ENCODE assay signal across 29 cellular contexts in genomic region chrY:19842972-19843371, GRCh38.
"Had no signal": no experiment of that assay in that cellular context is flagged by ENCODE, and none has a peak within 500 bp of the region (broad histone marks: within the 10 kb centered on the region; RNA-seq: fewer than 3 reads in every experiment).

No MANE protein-coding gene starts in this region.

- H3K27me3 ChIP-seq: left lung, ovary, right atrium auricular region, stomach, testis, thyroid gland, transverse colon, upper lobe of left lung, vagina had no signal

- H3K9me3 Mint-ChIP-seq: natural killer cell treated with Interleukin-12 subunit alpha and Interleukin-12 subunit beta and Interleukin-15 and Interleukin-18, amount 100 ng/mL, for 72 hours; stimulated activated naive B cell treated with anti-CD40 and anti-IgM and Interleukin-4, amounts not matched to agents 10 μg/mL and 1 μg/mL and 100 μg/mL, for 72 hours had no signal

- H3K4me1 Mint-ChIP-seq: immature natural killer cell; naive thymus-derived CD4-positive, alpha-beta T cell; stimulated activated naive B cell treated with anti-CD40 and anti-IgM and Interleukin-4, amounts not matched to agents 10 μg/mL and 1 μg/mL and 100 μg/mL, for 72 hours had no signal

- H3K27me3 Mint-ChIP-seq: naive thymus-derived CD4-positive, alpha-beta T cell; natural killer cell treated with Interleukin-12 subunit alpha and Interleukin-12 subunit beta and Interleukin-15 and Interleukin-18, amount 100 ng/mL, for 72 hours; progenitor cell of endocrine pancreas; stimulated activated naive B cell treated with anti-CD40 and anti-IgM and Interleukin-4, amounts not matched to agents 10 μg/mL and 1 μg/mL and 100 μg/mL, for 72 hours had no signal

- H3K27ac ChIP-seq: left lung, lower lobe of right lung, ovary, right atrium auricular region, skin epidermis, stomach, testis, thyroid gland, transverse colon, upper lobe of left lung, vagina had no signal

- DNase-seq: hippocampal formation; immature natural killer cell; kidney; left colon; left lung; lower lobe of right lung; mammary epithelial cell; mesenchymal stem cell; midbrain; mucosa of descending colon; naive thymus-derived CD4-positive, alpha-beta T cell; ovary; stimulated activated CD4-positive, alpha-beta T cell treated with anti-CD3 and anti-CD28 coated beads, Interleukin-12 subunit alpha, Interleukin-12 subunit beta, amount 100 ng/mL, for 4 hours; stimulated activated CD4-positive, alpha-beta T cell treated with anti-CD3 and anti-CD28 coated beads, Interleukin-15, amount 100 ng/mL, for 24 hours; stimulated activated CD4-positive, alpha-beta T cell treated with anti-CD3 and anti-CD28 coated beads, Interleukin-2, amount 100 ng/mL, for 24 hours; stimulated activated CD4-positive, alpha-beta T cell treated with anti-CD3 and anti-CD28 coated beads, Interleukin-4, amount 100 ng/mL, for 1 hour; stimulated activated naive B cell treated with anti-CD40 and anti-IgM and Interleukin-4, amounts not matched to agents 10 μg/mL and 1 μg/mL and 100 μg/mL, for 72 hours; stimulated activated naive CD8-positive, alpha-beta T cell treated with anti-CD3 and anti-CD28 coated beads, Interleukin-15, Interleukin-2, amounts not matched to agents 100 U/mL and 50 U/mL, for 24 hours; stomach; testis; thyroid gland; transverse colon; upper lobe of left lung had no signal

- H3K27ac Mint-ChIP-seq: immature natural killer cell; naive thymus-derived CD4-positive, alpha-beta T cell; natural killer cell treated with Interleukin-12 subunit alpha and Interleukin-12 subunit beta and Interleukin-15 and Interleukin-18, amount 100 ng/mL, for 72 hours; progenitor cell of endocrine pancreas; stimulated activated naive B cell treated with anti-CD40 and anti-IgM and Interleukin-4, amounts not matched to agents 10 μg/mL and 1 μg/mL and 100 μg/mL, for 72 hours had no signal

- H3K4me1 ChIP-seq: left lung, lower lobe of right lung, right atrium auricular region, stomach, testis, thyroid gland, transverse colon, upper lobe of left lung, vagina had no signal

- H3K36me3 ChIP-seq: left lung, lower lobe of right lung, ovary, right atrium auricular region, stomach, thyroid gland, transverse colon, upper lobe of left lung, vagina had no signal

- H3K36me3 Mint-ChIP-seq: immature natural killer cell; naive thymus-derived CD4-positive, alpha-beta T cell; natural killer cell treated with Interleukin-12 subunit alpha and Interleukin-12 subunit beta and Interleukin-15 and Interleukin-18, amount 100 ng/mL, for 72 hours; stimulated activated naive B cell treated with anti-CD40 and anti-IgM and Interleukin-4, amounts not matched to agents 10 μg/mL and 1 μg/mL and 100 μg/mL, for 72 hours had no signal

- H3K4me3 ChIP-seq: left lung, lower lobe of right lung, mucosa of descending colon, ovary, right atrium auricular region, skin epidermis, stomach, testis, thyroid gland, transverse colon, upper lobe of left lung, vagina had no signal

- ATAC-seq: left colon; left lung; lower lobe of right lung; mucosa of descending colon; naive thymus-derived CD4-positive, alpha-beta T cell; natural killer cell treated with Interleukin-12 subunit alpha and Interleukin-12 subunit beta and Interleukin-15 and Interleukin-18, amount 100 ng/mL, for 72 hours; sciatic nerve; stimulated activated naive B cell treated with anti-CD40 and anti-IgM and Interleukin-4, amounts not matched to agents 10 μg/mL and 1 μg/mL and 100 μg/mL, for 72 hours; stimulated activated naive CD8-positive, alpha-beta T cell treated with anti-CD3 and anti-CD28 coated beads, Interleukin-15, Interleukin-2, amounts not matched to agents 100 U/mL and 50 U/mL, for 24 hours had no signal

- H3K4me3 Mint-ChIP-seq: immature natural killer cell; naive thymus-derived CD4-positive, alpha-beta T cell; natural killer cell treated with Interleukin-12 subunit alpha and Interleukin-12 subunit beta and Interleukin-15 and Interleukin-18, amount 100 ng/mL, for 72 hours; stimulated activated naive B cell treated with anti-CD40 and anti-IgM and Interleukin-4, amounts not matched to agents 10 μg/mL and 1 μg/mL and 100 μg/mL, for 72 hours had no signal
